In the genomic region with DNA sequence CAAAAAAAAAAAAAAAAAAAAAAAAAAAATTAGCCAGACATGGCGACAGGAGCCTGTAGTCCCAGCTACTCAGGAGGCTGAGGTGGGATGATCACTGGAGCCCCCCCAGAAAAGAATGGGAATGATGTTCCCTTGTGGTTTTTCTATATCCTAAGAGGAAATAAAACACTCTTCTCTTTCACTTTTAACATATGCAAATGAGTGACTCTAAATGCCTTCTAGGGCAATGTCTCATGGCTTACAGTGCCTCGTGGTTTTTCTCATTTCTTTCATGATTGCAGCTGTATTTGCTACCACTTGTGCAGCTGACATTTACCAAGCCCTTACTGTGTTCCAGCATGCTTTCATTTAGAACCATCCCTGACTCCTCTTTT, we compare ENCODE assay signal across 9 cellular contexts. TPM values are rescaled to one million over a fixed set of nuclear protein-coding genes. Genes with fewer than 3 reads are reported as not detected.
DNase-seq lines count a peak whose midpoint lies in the region; ATAC-seq and TF ChIP-seq lines count a peak whose summit lies in the region.
"Had no signal": no experiment of that assay in that cellular context is flagged by ENCODE, and none has a peak within 500 bp of the region (broad histone marks: within the 10 kb centered on the region; RNA-seq: fewer than 3 reads in every experiment).

No MANE protein-coding gene starts in this region.

- no TSS peak for BruUV-seq in PC-3 (replicated peaks; lab: Mats Ljungman, UMichigan)

- POLR2A ChIA-PET in PC-3 (lab: Charles Lee; ENCODE audit: unreplicated experiment): no interaction called here

- H3K4me2 ChIP-seq in PC-3 (ENCODE audit: low read length): peak overlapping the region; percentile 51

- H3K9me3 ChIP-seq in PC-3 (ENCODE audit: low read length): no peaks in the 10 kb centered on the region
- H3K9me3 ChIP-seq in upper lobe of right lung: no peaks in the 10 kb centered on the region
- H3K9me3 ChIP-seq: lower lobe of right lung had no signal

- intact Hi-C loops in PC-3 (cut with micrococcal nuclease): loop anchor here (2.0 kb wide), 1 partner anchor 91 kb away; no protein-coding TSS in a partner anchor
- intact Hi-C loops in upper lobe of right lung (cut with DNase I): no loop called here

- CTCF ChIA-PET in PC-3 (lab: Charles Lee): interaction anchor here (0.6 to 0.7 kb wide), 2 partner anchors 77 to 342 kb away, joined by 3 to 6 read pairs; no protein-coding TSS in a partner anchor

- no peaks in the 10 kb centered on the region for H3K9me2 ChIP-seq in PC-3 (replicated peaks; ENCODE audit: low read length)

- peaks cover 41% of the 10 kb centered on the region for H3K79me2 ChIP-seq in PC-3 (ENCODE audit: low read length)

- peak overlapping the region; percentile 31 for H3K4me3 ChIP-seq in GM12865 (ENCODE audit: low read depth, low read length)
- no peak overlapping the region for H3K4me3 ChIP-seq in PC-3 (ENCODE audit: low read length)
- no peak overlapping the region for H3K4me3 ChIP-seq in upper lobe of right lung
- H3K4me3 ChIP-seq: lower lobe of right lung had no signal

- no peaks in the 10 kb centered on the region for H3K36me3 ChIP-seq in PC-3 (ENCODE audit: low read depth, low read length)
- no peaks in the 10 kb centered on the region for H3K36me3 ChIP-seq in upper lobe of right lung
- H3K36me3 ChIP-seq: lower lobe of right lung had no signal

- DNase-seq in GM12865 (ENCODE audit: low read depth): peak; percentile 76
- DNase-seq in PC-3: peak; percentile 49
- peak; percentile 87 for DNase-seq in foreskin melanocyte
- DNase-seq in Ammon's horn (ENCODE audit: low spot score): no peak
- no peak for DNase-seq in upper lobe of right lung
- DNase-seq: lower lobe of right lung had no signal

- no peak for TF ChIP-seq POLR2A in GM18505 (IDR thresholded peaks at IDR 0.05; ENCODE audit: borderline replicate concordance, extremely low read depth, insufficient read depth, insufficient read length)

- H3K9ac ChIP-seq in PC-3 (ENCODE audit: low read length): no peak overlapping the region

- no peaks in the 10 kb centered on the region for H4K20me1 ChIP-seq in PC-3 (ENCODE audit: low read length)

- peak overlapping the region; percentile 53 for H3K27ac ChIP-seq in PC-3 (ENCODE audit: low read length)
- H3K27ac ChIP-seq in upper lobe of right lung: no peak overlapping the region
- H3K27ac ChIP-seq: lower lobe of right lung had no signal

- ATAC-seq in GM21717 (IDR thresholded peaks at IDR 0.05; ENCODE audit: unreplicated experiment) (peak; percentile 70), PC-3 (peak; percentile 49), GM18505 (IDR thresholded peaks at IDR 0.05; ENCODE audit: unreplicated experiment) (no peak), GM19328 (IDR thresholded peaks at IDR 0.05; ENCODE audit: unreplicated experiment) (no peak), upper lobe of right lung (no peak)

- no peaks in the 10 kb centered on the region for H3K27me3 ChIP-seq in PC-3 (ENCODE audit: low read length)
- no peaks in the 10 kb centered on the region for H3K27me3 ChIP-seq in upper lobe of right lung

- TF ChIP-seq CTCF in GM12865 (IDR thresholded peaks at IDR 0.05; ENCODE audit: insufficient read depth, low read depth, low read length, missing control alignments) (no peak), PC-3 (conservative IDR thresholded peaks at IDR 0.05; ENCODE audit: low read depth, low read length) (no peak), upper lobe of right lung (IDR thresholded peaks at IDR 0.05) (no peak)

- H3K4me1 ChIP-seq in PC-3 (ENCODE audit: insufficient read depth, low read length) (peaks cover 39% of the 10 kb centered on the region), upper lobe of right lung (peaks cover 9% of the 10 kb centered on the region)

- no peaks in the 10 kb centered on the region for H3F3A ChIP-seq in PC-3 (ENCODE audit: low read length, unreplicated experiment)

- H2AFZ ChIP-seq in PC-3 (ENCODE audit: low read length): peak overlapping the region; percentile 15

RNA-seq across cellular contexts. Expression of a gene that starts 26.4 kb away (rescaled TPM):
- total RNA-seq in PC-3 (2014; rRNA removed) (10.1 and 12.0 TPM in 2 replicates), upper lobe of right lung (23.4 TPM)

RNA-seq across cellular contexts. Expression of a gene that starts 28.8 kb away (rescaled TPM):
- 18.7 and 41.0 TPM in 2 replicates for total RNA-seq in PC-3 (2014; rRNA removed)
- 82.9 TPM for total RNA-seq in upper lobe of right lung

RNA-seq across cellular contexts. Expression of a gene that starts 39.5 kb away (rescaled TPM):
- total RNA-seq in PC-3 (2014; rRNA removed): 224 and 249 TPM in 2 replicates
- 11.1 TPM for total RNA-seq in upper lobe of right lung

Comparison
In these comparisons a context has a peak if more than half of its experiments do, and no peak if none do; other contexts are left out.
1. DNase-seq: peak in GM12865 (single experiment), PC-3 (single experiment) and foreskin melanocyte (single experiment); none in Ammon's horn (single experiment) and upper lobe of right lung (single experiment).
2. ATAC-seq: peak in GM21717 (single experiment) and PC-3 (single experiment); none in GM18505 (single experiment), GM19328 (single experiment) and upper lobe of right lung (single experiment).
3. RNA of a gene that starts 39.5 kb away (total RNA-seq): 224 to 249 TPM in PC-3; 11.1 TPM in upper lobe of right lung (single experiment); every median in the first group is over 10 times any median in the second.